ENCODE assay signal across 12 cellular contexts in genomic region chr14:93957333-93957710, GRCh38. TPM values are rescaled to one million over a fixed set of nuclear protein-coding genes. Genes with fewer than 3 reads are reported as not detected.
A peak's percentile ranks its signal among the peaks of the same experiment; 100 is the strongest.
DNase-seq lines count a peak whose midpoint lies in the region; ATAC-seq and TF ChIP-seq lines count a peak whose summit lies in the region.
"Had no signal": no experiment of that assay in that cellular context is flagged by ENCODE, and none has a peak within 500 bp of the region (broad histone marks: within the 10 kb centered on the region; RNA-seq: fewer than 3 reads in every experiment).

No MANE protein-coding gene starts in this region.

- H3K27me3 Mint-ChIP-seq in activated CD8-positive, alpha-beta T cell treated with anti-CD3 and anti-CD28 coated beads, Interleukin-2, amount 10 ng/mL, durations not matched to agents 7 days and 5 days (ENCODE audit: low read depth) = no peaks in the 10 kb centered on the region
- no peaks in the 10 kb centered on the region for H3K27me3 Mint-ChIP-seq in type B pancreatic cell

- no peaks in the 10 kb centered on the region for H3K27me3 ChIP-seq in right cardiac atrium (ENCODE audit: control insufficient read depth, insufficient read depth)
- H3K27me3 ChIP-seq: MG63, upper lobe of right lung had no signal

- 77% methylated on average over 7 of the region's 7 CpGs for WGBS in right cardiac atrium

- no peak overlapping the region for H3K4me3 ChIP-seq in right cardiac atrium (ENCODE audit: low read length)
- H3K4me3 ChIP-seq: MG63, upper lobe of right lung had no signal

- peaks cover 97% of the 10 kb centered on the region for H3K4me1 Mint-ChIP-seq in activated CD8-positive, alpha-beta T cell treated with anti-CD3 and anti-CD28 coated beads, Interleukin-2, amount 10 ng/mL, durations not matched to agents 7 days and 5 days (ENCODE audit: low read depth)
- peaks cover 20% of the 10 kb centered on the region for H3K4me1 Mint-ChIP-seq in type B pancreatic cell (ENCODE audit: unreplicated experiment)

- ATAC-seq in Right ventricle myocardium inferior (peak; percentile 1), left cardiac atrium (no peak), right cardiac atrium (peak; percentile 2 to 22)
- no peak for ATAC-seq in activated CD8-positive, alpha-beta T cell treated with anti-CD3 and anti-CD28 coated beads, Interleukin-2, amount 10 ng/mL, durations not matched to agents 7 days and 5 days
- ATAC-seq: upper lobe of right lung had no signal

- no peaks in the 10 kb centered on the region for H3K9me3 ChIP-seq in right cardiac atrium (ENCODE audit: control insufficient read depth, low read length)
- H3K9me3 ChIP-seq: MG63, upper lobe of right lung had no signal

- no peaks in the 10 kb centered on the region for H3K9me3 Mint-ChIP-seq in activated CD8-positive, alpha-beta T cell treated with anti-CD3 and anti-CD28 coated beads, Interleukin-2, amount 10 ng/mL, durations not matched to agents 7 days and 5 days (ENCODE audit: insufficient read depth)
- H3K9me3 Mint-ChIP-seq in type B pancreatic cell = no peaks in the 10 kb centered on the region

- POLR2A ChIA-PET in activated CD8-positive, alpha-beta T cell treated with anti-CD3 and anti-CD28 coated beads, Interleukin-2, amount 10 ng/mL, durations not matched to agents 7 days and 5 days (lab: Charles Lee) = interaction anchor here (1.0 to 11.2 kb wide), 2 partner anchors 11 to 17 kb away, joined by 3 to 303 read pairs; partner anchors contain the start of gene ASB2

- TF ChIP-seq CTCF in type B pancreatic cell (conservative IDR thresholded peaks at IDR 0.05) = no peak

- DNase-seq in Right ventricle myocardium inferior (ENCODE audit: missing footprints) (no peak), left cardiac atrium (no peak), right cardiac atrium (peak in 1 of 3 donors; percentile 10), type B pancreatic cell (ENCODE audit: extremely low spot score, unreplicated experiment) (no peak), hypothalamus (lab: John Stamatoyannopoulos, UW) (no peak), NCI-H1105 (lab: John Stamatoyannopoulos, UW) (no peak), NCI-H345 treated with DMSO at 0.1 percent for 48 hours (lab: John Stamatoyannopoulos, UW; ENCODE audit: unreplicated experiment) (no peak)
- DNase-seq in activated CD8-positive, alpha-beta T cell treated with anti-CD3 and anti-CD28 coated beads, Interleukin-2, amount 10 ng/mL, durations not matched to agents 7 days and 5 days = no peak
- DNase-seq: MG63, NCI-H446 treated with DMSO at 0.1 percent for 48 hours, upper lobe of right lung had no signal

- peaks cover 24% of the 10 kb centered on the region for H3K36me3 Mint-ChIP-seq in activated CD8-positive, alpha-beta T cell treated with anti-CD3 and anti-CD28 coated beads, Interleukin-2, amount 10 ng/mL, durations not matched to agents 7 days and 5 days (ENCODE audit: low read depth)
- H3K36me3 Mint-ChIP-seq in type B pancreatic cell = no peaks in the 10 kb centered on the region

- intact Hi-C loops in Right ventricle myocardium inferior (cut with DNase I) = loop anchor here (5.0 kb wide), 1 partner anchor 40 kb away; the partner anchor contains the start of gene CCDC197
- intact Hi-C loops in left cardiac atrium (cut with DNase I) = no loop called here
- intact Hi-C loops in right cardiac atrium (cut with DNase I) = no loop called here

- peaks cover 16% of the 10 kb centered on the region for H3K4me1 ChIP-seq in right cardiac atrium (ENCODE audit: control insufficient read depth, insufficient read depth, low read length)

- CTCF ChIA-PET in activated CD8-positive, alpha-beta T cell treated with anti-CD3 and anti-CD28 coated beads, Interleukin-2, amount 10 ng/mL, durations not matched to agents 7 days and 5 days (lab: Charles Lee) = interaction anchor here (1.4 to 19.2 kb wide), 3 partner anchors 14 to 40 kb away, joined by 3 to 376 read pairs (median 46); partner anchors contain the start of gene CCDC197

- peak overlapping the region; percentile 96 for H3K27ac Mint-ChIP-seq in activated CD8-positive, alpha-beta T cell treated with anti-CD3 and anti-CD28 coated beads, Interleukin-2, amount 10 ng/mL, durations not matched to agents 7 days and 5 days
- H3K27ac Mint-ChIP-seq in type B pancreatic cell = peak overlapping the region; percentile 48

- peak overlapping the region; percentile 81 for H3K4me3 Mint-ChIP-seq in activated CD8-positive, alpha-beta T cell treated with anti-CD3 and anti-CD28 coated beads, Interleukin-2, amount 10 ng/mL, durations not matched to agents 7 days and 5 days
- no peak overlapping the region for H3K4me3 Mint-ChIP-seq in type B pancreatic cell

- H3K27ac ChIP-seq in right cardiac atrium (ENCODE audit: low read length) = peak overlapping the region; percentile 53
- H3K27ac ChIP-seq: upper lobe of right lung had no signal

RNA-seq across cellular contexts. Expression of gene ASB2, which starts 19.0 kb away (rescaled TPM):
- total RNA-seq in Right ventricle myocardium inferior (294 TPM), left cardiac atrium (100 to 1,000 TPM; 102 to 105 TPM), right cardiac atrium (100 to 1,000 TPM; 115 to 141 (median 126) TPM), type B pancreatic cell (ENCODE audit: low replicate concordance) (0.21 and 0.60 TPM in 2 replicates)
- total RNA-seq in activated CD8-positive, alpha-beta T cell treated with anti-CD3 and anti-CD28 coated beads, Interleukin-2, amount 10 ng/mL, durations not matched to agents 7 days and 5 days = 10 to 100 TPM; 15.8 to 17.0 TPM
- polyA plus RNA-seq in right cardiac atrium = 112 TPM

RNA-seq across cellular contexts. Expression of gene FAM181A, which starts 30.2 kb away (rescaled TPM):
- total RNA-seq in Right ventricle myocardium inferior (not detected), left cardiac atrium (not detected), right cardiac atrium (not detected), type B pancreatic cell (ENCODE audit: low replicate concordance) (1.2 TPM in 1 of 2 replicates, not detected in the other)
- total RNA-seq in activated CD8-positive, alpha-beta T cell treated with anti-CD3 and anti-CD28 coated beads, Interleukin-2, amount 10 ng/mL, durations not matched to agents 7 days and 5 days = not detected
- polyA plus RNA-seq in right cardiac atrium = not detected
- total RNA-seq: mononuclear cell had no signal

RNA-seq across cellular contexts. Expression of gene CCDC197, which starts 39.8 kb away (rescaled TPM):
- total RNA-seq in Right ventricle myocardium inferior = 0.84 TPM
- total RNA-seq in left cardiac atrium = not detected
- total RNA-seq in activated CD8-positive, alpha-beta T cell treated with anti-CD3 and anti-CD28 coated beads, Interleukin-2, amount 10 ng/mL, durations not matched to agents 7 days and 5 days = not detected
- under 1 TPM in 2 of 4 donors, not detected in 2; 0.44 to 0.45 TPM for total RNA-seq in right cardiac atrium
- not detected for polyA plus RNA-seq in right cardiac atrium
- total RNA-seq in type B pancreatic cell (ENCODE audit: low replicate concordance) = not detected in 2 replicates
- total RNA-seq: mononuclear cell, upper lobe of right lung had no signal

Comparison
In these comparisons a context has a peak if more than half of its experiments do, and no peak if none do; other contexts are left out.
1. ATAC-seq: peak in Right ventricle myocardium inferior (single experiment) and right cardiac atrium (2 of 2); none in left cardiac atrium (0 of 2) and activated CD8-positive, alpha-beta T cell treated with anti-CD3 and anti-CD28 coated beads, Interleukin-2, amount 10 ng/mL, durations not matched to agents 7 days and 5 days (single experiment).
2. RNA of gene ASB2, which starts 19.0 kb away (total RNA-seq): 294 TPM in Right ventricle myocardium inferior (single experiment), 115 to 141 TPM in right cardiac atrium, 102 to 105 TPM in left cardiac atrium and 15.8 to 17.0 TPM in activated CD8-positive, alpha-beta T cell treated with anti-CD3 and anti-CD28 coated beads, Interleukin-2, amount 10 ng/mL, durations not matched to agents 7 days and 5 days; 0.21 to 0.60 TPM in type B pancreatic cell; every median in the first group is over 10 times any median in the second.